ENCODE assay signal across 20 cellular contexts in genomic region chr11:113248702-113249490, GRCh38.
A peak's percentile ranks its signal among the peaks of the same experiment; 100 is the strongest.
DNase-seq lines count a peak whose midpoint lies in the region; ATAC-seq and TF ChIP-seq lines count a peak whose summit lies in the region.
"Had no signal": no experiment of that assay in that cellular context is flagged by ENCODE, and none has a peak within 500 bp of the region (broad histone marks: within the 10 kb centered on the region; RNA-seq: fewer than 3 reads in every experiment).

No MANE protein-coding gene starts in this region.

- no peak overlapping the region for H2BK5ac ChIP-seq in neuronal stem cell (ENCODE audit: low read length)

- peak; percentile 14 for DNase-seq in T-helper 2 cell treated with Interferon-gamma antibody and Interleukin-4, amounts not matched to agents 5 μg/mL and 100 μg/mL, for 36 hours (ENCODE audit: low spot score)
- DNase-seq in T-helper 2 cell, result no peak
- peak in 1 of 3 donors; percentile 37 for DNase-seq in CD4-positive, CD25-positive, alpha-beta regulatory T cell
- no peak for DNase-seq in neuronal stem cell (ENCODE audit: low spot score)
- DNase-seq in mesenteric fat pad (ENCODE audit: low spot score), result no peak
- no peak for DNase-seq in GF-D8 (lab: John Stamatoyannopoulos, UW)
- DNase-seq: activated CD4-positive, alpha-beta T cell treated with anti-CD3 and anti-CD28 coated beads, Interleukin-2, amount 50 U/mL, for 1 hour; MM.1S; NCI-H526 treated with DMSO at 0.1 percent for 48 hours; nephron progenitor cell; Right ventricle myocardium superior; small intestine; stimulated activated CD4-positive, alpha-beta T cell treated with anti-CD3 and anti-CD28 coated beads, Interleukin-2, amount 100 ng/mL, for 48 hours had no signal

- H2BK15ac ChIP-seq in neuronal stem cell (ENCODE audit: low read length), result no peak overlapping the region

- H2BK12ac ChIP-seq in neuronal stem cell (ENCODE audit: low read length), result no peak overlapping the region

- H2AK5ac ChIP-seq in neuronal stem cell (ENCODE audit: low read depth, low read length), result no peak overlapping the region

- H3K23ac ChIP-seq in neuronal stem cell (ENCODE audit: low read depth, low read length, poor library complexity), result no peak overlapping the region

- no peaks in the 10 kb centered on the region for H3K9me3 Mint-ChIP-seq in T-helper 2 cell treated with Interferon-gamma antibody and Interleukin-4, amounts not matched to agents 5 μg/mL and 100 μg/mL, for 36 hours
- no peaks in the 10 kb centered on the region for H3K9me3 Mint-ChIP-seq in CD4-positive, CD25-positive, alpha-beta regulatory T cell
- no peaks in the 10 kb centered on the region for H3K9me3 Mint-ChIP-seq in brain
- H3K9me3 Mint-ChIP-seq: activated naive CD4-positive, alpha-beta T cell treated with anti-CD3 and anti-CD28 coated beads, Interleukin-2, amount 50 U/mL, for 24 hours; endodermal cell; IgD-negative memory B cell; nephron progenitor cell had no signal

- no peak overlapping the region for H4K91ac ChIP-seq in neuronal stem cell (ENCODE audit: low read depth, low read length, poor library complexity)

- no peaks in the 10 kb centered on the region for H3K79me1 ChIP-seq in neuronal stem cell (ENCODE audit: low read depth, low read length)

- peak in 1 of 2 donors; percentile 29 for ATAC-seq in CD4-positive, CD25-positive, alpha-beta regulatory T cell (ENCODE audit: low read depth in 2 of 2)
- ATAC-seq in HG03159 (IDR thresholded peaks at IDR 0.05; ENCODE audit: unreplicated experiment), result no peak

- H3K4me3 ChIP-seq in CD4-positive, CD25-positive, alpha-beta regulatory T cell (ENCODE audit: low read depth, low read length), result no peak overlapping the region
- no peak overlapping the region for H3K4me3 ChIP-seq in neuronal stem cell (ENCODE audit: low read length in 2 of 2)
- H3K4me3 ChIP-seq: A549 had no signal

- H3K27ac Mint-ChIP-seq in T-helper 2 cell treated with Interferon-gamma antibody and Interleukin-4, amounts not matched to agents 5 μg/mL and 100 μg/mL, for 36 hours, result no peak overlapping the region
- H3K27ac Mint-ChIP-seq in CD4-positive, CD25-positive, alpha-beta regulatory T cell, result peak overlapping the region in 2 of 3 donors; percentile 48 to 78
- H3K27ac Mint-ChIP-seq in brain, result peak overlapping the region; percentile 24 to 77 (median 32)
- H3K27ac Mint-ChIP-seq: activated naive CD4-positive, alpha-beta T cell treated with anti-CD3 and anti-CD28 coated beads, Interleukin-2, amount 50 U/mL, for 24 hours; endodermal cell; IgD-negative memory B cell had no signal

- H3K4me2 ChIP-seq in neuronal stem cell (ENCODE audit: insufficient read depth, low read length, poor library complexity, severe bottlenecking), result no peak overlapping the region
- H3K4me2 ChIP-seq: A549 had no signal

- H3K27ac ChIP-seq in CD4-positive, CD25-positive, alpha-beta regulatory T cell (ENCODE audit: insufficient read depth, low read length, poor library complexity, severe bottlenecking), result peak overlapping the region; percentile 59
- H3K27ac ChIP-seq in neuronal stem cell (replicated peaks; ENCODE audit: low read length), result no peak overlapping the region
- H3K27ac ChIP-seq: A549, HL-60 had no signal

- peaks cover 10% of the 10 kb centered on the region for H3K4me1 Mint-ChIP-seq in T-helper 2 cell treated with Interferon-gamma antibody and Interleukin-4, amounts not matched to agents 5 μg/mL and 100 μg/mL, for 36 hours (ENCODE audit: low read depth)
- peaks cover 0 to 31% (median 7%) of the 10 kb centered on the region in 4 donors for H3K4me1 Mint-ChIP-seq in CD4-positive, CD25-positive, alpha-beta regulatory T cell
- H3K4me1 Mint-ChIP-seq in brain, result peaks cover 60% of the 10 kb centered on the region
- H3K4me1 Mint-ChIP-seq: activated naive CD4-positive, alpha-beta T cell treated with anti-CD3 and anti-CD28 coated beads, Interleukin-2, amount 50 U/mL, for 24 hours; IgD-negative memory B cell had no signal

- WGBS in neuronal stem cell (ENCODE audit: extremely low coverage in 2 of 2, insufficient read length in 2 of 2, insufficient replicate concordance in 1 of 2), 2 donors, result no CpG with 5 or more reads among the region's 11 CpGs

- no peak overlapping the region for H2BK120ac ChIP-seq in neuronal stem cell (ENCODE audit: low read depth, low read length)

- peaks cover 25% of the 10 kb centered on the region for H3K27me3 Mint-ChIP-seq in T-helper 2 cell treated with Interferon-gamma antibody and Interleukin-4, amounts not matched to agents 5 μg/mL and 100 μg/mL, for 36 hours (ENCODE audit: low read depth)
- peaks cover 14% of the 10 kb centered on the region for H3K27me3 Mint-ChIP-seq in CD4-positive, CD25-positive, alpha-beta regulatory T cell
- H3K27me3 Mint-ChIP-seq in brain, result peaks cover 6% of the 10 kb centered on the region

- no peak overlapping the region for H2AFZ ChIP-seq in neuronal stem cell (ENCODE audit: low read length)

- peak overlapping the region; percentile 12 for H3K18ac ChIP-seq in neuronal stem cell (ENCODE audit: low read length)

- H3K9me3 ChIP-seq in CD4-positive, CD25-positive, alpha-beta regulatory T cell (ENCODE audit: control insufficient read depth in 2 of 2, low read length in 2 of 2), result no peaks in the 10 kb centered on the region
- H3K9me3 ChIP-seq in neuronal stem cell (replicated peaks in 1 of 2; ENCODE audit: control insufficient read depth in 2 of 2, insufficient read depth in 1 of 2, low read depth in 1 of 2, low read length in 2 of 2), result no peaks in the 10 kb centered on the region
- H3K9me3 ChIP-seq: A549 had no signal

- TF ChIP-seq CTCF in brain (conservative IDR thresholded peaks at IDR 0.05), result no peak

- peaks cover 9% of the 10 kb centered on the region for H3K4me1 ChIP-seq in CD4-positive, CD25-positive, alpha-beta regulatory T cell (ENCODE audit: control insufficient read depth, insufficient read depth, low read length, poor library complexity, severe bottlenecking)
- H3K4me1 ChIP-seq in neuronal stem cell (ENCODE audit: control insufficient read depth in 2 of 2, insufficient read depth in 1 of 2, low read depth in 1 of 2, low read length in 2 of 2), result peaks cover 10 to 18% of the 10 kb centered on the region in 2 donors
- H3K4me1 ChIP-seq: A549 had no signal

- H4K8ac ChIP-seq in neuronal stem cell (ENCODE audit: low read depth, low read length), result no peak overlapping the region

- H3K27me3 ChIP-seq in CD4-positive, CD25-positive, alpha-beta regulatory T cell (ENCODE audit: control insufficient read depth, insufficient read depth, low read length), result peaks cover 3% of the 10 kb centered on the region
- no peaks in the 10 kb centered on the region for H3K27me3 ChIP-seq in neuronal stem cell (ENCODE audit: control insufficient read depth in 3 of 3, insufficient read depth in 3 of 3, low read depth in 1 of 3, low read length in 3 of 3)

- no peak overlapping the region for H3K14ac ChIP-seq in neuronal stem cell (ENCODE audit: low read length)

- no peaks in the 10 kb centered on the region for H3K36me3 Mint-ChIP-seq in T-helper 2 cell treated with Interferon-gamma antibody and Interleukin-4, amounts not matched to agents 5 μg/mL and 100 μg/mL, for 36 hours (ENCODE audit: low read depth)
- H3K36me3 Mint-ChIP-seq in CD4-positive, CD25-positive, alpha-beta regulatory T cell, result no peaks in the 10 kb centered on the region
- peaks cover 49% of the 10 kb centered on the region for H3K36me3 Mint-ChIP-seq in brain
- H3K36me3 Mint-ChIP-seq: activated naive CD4-positive, alpha-beta T cell treated with anti-CD3 and anti-CD28 coated beads, Interleukin-2, amount 50 U/mL, for 24 hours had no signal

- H3K4me3 Mint-ChIP-seq in T-helper 2 cell treated with Interferon-gamma antibody and Interleukin-4, amounts not matched to agents 5 μg/mL and 100 μg/mL, for 36 hours, result no peak overlapping the region
- H3K4me3 Mint-ChIP-seq in CD4-positive, CD25-positive, alpha-beta regulatory T cell, result peak overlapping the region in 3 of 4 donors; percentile 10 to 36 (median 31)
- no peak overlapping the region for H3K4me3 Mint-ChIP-seq in brain
- H3K4me3 Mint-ChIP-seq: activated naive CD4-positive, alpha-beta T cell treated with anti-CD3 and anti-CD28 coated beads, Interleukin-2, amount 50 U/mL, for 24 hours; endodermal cell; IgD-negative memory B cell; nephron progenitor cell had no signal

- H3K9ac ChIP-seq in neuronal stem cell (ENCODE audit: low read depth, low read length, poor library complexity), result no peak overlapping the region

- H3K4ac ChIP-seq in neuronal stem cell (ENCODE audit: low read length), result no peak overlapping the region

- no peaks in the 10 kb centered on the region for H3K36me3 ChIP-seq in CD4-positive, CD25-positive, alpha-beta regulatory T cell (ENCODE audit: control insufficient read depth, insufficient read depth, low read length)
- H3K36me3 ChIP-seq in neuronal stem cell (replicated peaks in 1 of 2; ENCODE audit: control insufficient read depth in 2 of 2, insufficient read depth in 2 of 2, low read length in 2 of 2), result no peaks in the 10 kb centered on the region

Comparison
In these comparisons a context has a peak if more than half of its experiments do, and no peak if none do; other contexts are left out.
1. H3K4me3 Mint-ChIP-seq: peak in CD4-positive, CD25-positive, alpha-beta regulatory T cell (3 of 4); none in T-helper 2 cell treated with Interferon-gamma antibody and Interleukin-4, amounts not matched to agents 5 μg/mL and 100 μg/mL, for 36 hours (single experiment) and brain (0 of 5).